19 cellular contexts compared by ENCODE assay signal in the genomic region with DNA sequence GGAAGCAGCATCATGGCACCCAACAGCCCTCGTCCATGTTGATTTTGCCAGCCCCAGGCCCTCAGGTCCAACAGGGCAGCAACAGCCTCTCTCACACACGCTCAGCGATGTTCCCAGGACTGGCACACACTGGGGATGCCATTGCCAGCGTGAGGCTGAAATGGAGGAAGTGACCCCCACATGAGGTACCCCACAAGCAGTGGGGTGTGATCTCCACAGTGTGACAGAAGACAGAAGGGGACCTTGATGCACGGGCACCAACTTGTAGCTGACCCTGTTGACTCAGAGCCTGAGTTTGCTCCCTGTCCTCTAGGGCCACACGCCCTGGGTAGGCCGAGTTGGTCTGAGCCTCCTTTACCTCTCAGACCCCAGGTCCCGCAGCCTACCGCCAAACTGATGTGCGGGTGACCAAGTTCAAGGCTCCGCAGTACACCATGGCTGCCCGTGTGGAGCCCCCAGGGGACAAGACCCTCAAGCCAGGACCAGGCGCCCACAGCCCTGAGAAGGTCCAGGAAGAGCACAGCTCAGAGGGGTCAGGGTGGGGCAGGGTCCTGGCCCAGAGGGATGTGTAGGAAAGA. TPM values are rescaled to one million over a fixed set of nuclear protein-coding genes. Genes with fewer than 3 reads are reported as not detected.
DNase-seq lines count a peak whose midpoint lies in the region; ATAC-seq and TF ChIP-seq lines count a peak whose summit lies in the region.
"Had no signal": no experiment of that assay in that cellular context is flagged by ENCODE, and none has a peak within 500 bp of the region (broad histone marks: within the 10 kb centered on the region; RNA-seq: fewer than 3 reads in every experiment).

No MANE protein-coding gene starts in this region.

- H3K27ac ChIP-seq in heart left ventricle (no peak overlapping the region), left ventricle myocardium inferior (replicated peaks) (no peak overlapping the region), coronary artery (no peak overlapping the region)
- H3K27ac ChIP-seq: brain microvascular endothelial cell, esophagus muscularis mucosa, VCaP had no signal

- no peak overlapping the region for H3K27ac Mint-ChIP-seq in osteocyte (ENCODE audit: unreplicated experiment)
- H3K27ac Mint-ChIP-seq in T-helper 2 cell treated with Interferon-gamma antibody and Interleukin-4, amounts not matched to agents 5 μg/mL and 100 μg/mL, for 36 hours = no peak overlapping the region
- H3K27ac Mint-ChIP-seq: activated naive CD8-positive, alpha-beta T cell treated with anti-CD3 and anti-CD28 coated beads, Interleukin-2, amount 10 ng/mL, durations not matched to agents 7 days and 5 days; nephron; stimulated activated naive CD8-positive, alpha-beta T cell treated with anti-CD3 and anti-CD28 coated beads, Interleukin-15, Interleukin-2, amounts not matched to agents 100 ng/mL and 50 ng/mL, for 24 hours had no signal

- peak in 3 of 4 donors; percentile 3 to 20 (median 5) for ATAC-seq in heart left ventricle
- ATAC-seq in GM21360 (IDR thresholded peaks at IDR 0.05; ENCODE audit: unreplicated experiment) = no peak
- ATAC-seq in HG03175 (IDR thresholded peaks at IDR 0.05; ENCODE audit: unreplicated experiment) = no peak

- H3K9me3 ChIP-seq in heart left ventricle = no peaks in the 10 kb centered on the region
- H3K9me3 ChIP-seq in left ventricle myocardium inferior (replicated peaks) = no peaks in the 10 kb centered on the region
- H3K9me3 ChIP-seq: esophagus muscularis mucosa had no signal

- H3K27me3 Mint-ChIP-seq in osteocyte (ENCODE audit: unreplicated experiment) = no peaks in the 10 kb centered on the region
- H3K27me3 Mint-ChIP-seq in T-helper 2 cell treated with Interferon-gamma antibody and Interleukin-4, amounts not matched to agents 5 μg/mL and 100 μg/mL, for 36 hours (ENCODE audit: low read depth) = no peaks in the 10 kb centered on the region
- H3K27me3 Mint-ChIP-seq: activated naive CD8-positive, alpha-beta T cell treated with anti-CD3 and anti-CD28 coated beads, Interleukin-2, amount 10 ng/mL, durations not matched to agents 7 days and 5 days; activated T-cell treated with anti-CD3 and anti-CD28 coated beads, Interleukin-2, amount 50 U/mL, for 24 hours; stimulated activated naive CD8-positive, alpha-beta T cell treated with anti-CD3 and anti-CD28 coated beads, Interleukin-15, Interleukin-2, amounts not matched to agents 100 ng/mL and 50 ng/mL, for 24 hours had no signal

- no peak overlapping the region for H3K4me3 Mint-ChIP-seq in osteocyte (ENCODE audit: unreplicated experiment)
- H3K4me3 Mint-ChIP-seq in T-helper 2 cell treated with Interferon-gamma antibody and Interleukin-4, amounts not matched to agents 5 μg/mL and 100 μg/mL, for 36 hours = no peak overlapping the region
- H3K4me3 Mint-ChIP-seq: activated naive CD8-positive, alpha-beta T cell treated with anti-CD3 and anti-CD28 coated beads, Interleukin-2, amount 10 ng/mL, durations not matched to agents 7 days and 5 days; activated T-cell treated with anti-CD3 and anti-CD28 coated beads, Interleukin-2, amount 50 U/mL, for 24 hours; nephron; stimulated activated naive CD8-positive, alpha-beta T cell treated with anti-CD3 and anti-CD28 coated beads, Interleukin-15, Interleukin-2, amounts not matched to agents 100 ng/mL and 50 ng/mL, for 24 hours had no signal

- H3K36me3 ChIP-seq in heart left ventricle = peaks cover 0 to 41% (median 27%) of the 10 kb centered on the region in 9 donors
- H3K36me3 ChIP-seq in left ventricle myocardium inferior = peaks cover 17% of the 10 kb centered on the region

- intact Hi-C loops in heart left ventricle (cut with DNase I) (loop anchor here in 1 of 10 donors (5.0 kb wide), 1 partner anchor 163 kb away; no protein-coding TSS in a partner anchor), left ventricle myocardium inferior (cut with micrococcal nuclease) (no loop called here)

- no peaks in the 10 kb centered on the region for H3K9me3 Mint-ChIP-seq in osteocyte (ENCODE audit: unreplicated experiment)
- no peaks in the 10 kb centered on the region for H3K9me3 Mint-ChIP-seq in T-helper 2 cell treated with Interferon-gamma antibody and Interleukin-4, amounts not matched to agents 5 μg/mL and 100 μg/mL, for 36 hours
- H3K9me3 Mint-ChIP-seq: activated naive CD8-positive, alpha-beta T cell treated with anti-CD3 and anti-CD28 coated beads, Interleukin-2, amount 10 ng/mL, durations not matched to agents 7 days and 5 days; activated T-cell treated with anti-CD3 and anti-CD28 coated beads, Interleukin-2, amount 50 U/mL, for 24 hours; nephron; stimulated activated naive CD8-positive, alpha-beta T cell treated with anti-CD3 and anti-CD28 coated beads, Interleukin-15, Interleukin-2, amounts not matched to agents 100 ng/mL and 50 ng/mL, for 24 hours had no signal

- peaks cover 5% of the 10 kb centered on the region for H3K4me1 Mint-ChIP-seq in osteocyte (ENCODE audit: unreplicated experiment)
- H3K4me1 Mint-ChIP-seq in T-helper 2 cell treated with Interferon-gamma antibody and Interleukin-4, amounts not matched to agents 5 μg/mL and 100 μg/mL, for 36 hours (ENCODE audit: low read depth) = peaks cover 24% of the 10 kb centered on the region

- H3K4me1 ChIP-seq in heart left ventricle (peaks cover 0 to 28% (median under 1%) of the 10 kb centered on the region in 12 donors), left ventricle myocardium inferior (peaks cover 11% of the 10 kb centered on the region)

- TF ChIP-seq POLR2A in heart left ventricle (IDR thresholded peaks at IDR 0.05) = no peak

- H3K4me3 ChIP-seq in heart left ventricle = no peak overlapping the region
- H3K4me3 ChIP-seq in left ventricle myocardium inferior = no peak overlapping the region
- H3K4me3 ChIP-seq in coronary artery = no peak overlapping the region
- H3K4me3 ChIP-seq: esophagus muscularis mucosa had no signal

- DNase-seq in heart left ventricle = peak in 3 of 5 donors; percentile 7 to 50 (median 13)
- DNase-seq in left ventricle myocardium inferior = no peak
- peak; percentile 55 for DNase-seq in coronary artery (ENCODE audit: low spot score)
- DNase-seq in osteocyte (ENCODE audit: extremely low spot score, unreplicated experiment) = peak; percentile 76
- DNase-seq in T-helper 2 cell treated with Interferon-gamma antibody and Interleukin-4, amounts not matched to agents 5 μg/mL and 100 μg/mL, for 36 hours (ENCODE audit: low spot score) = no peak
- DNase-seq: brain microvascular endothelial cell, COR-L47, mammary epithelial cell, NCI-H1694, NCI-H446, T-helper 1 cell had no signal

- peaks cover 19% of the 10 kb centered on the region for H3K36me3 Mint-ChIP-seq in osteocyte (ENCODE audit: unreplicated experiment)
- peaks cover 11% of the 10 kb centered on the region for H3K36me3 Mint-ChIP-seq in T-helper 2 cell treated with Interferon-gamma antibody and Interleukin-4, amounts not matched to agents 5 μg/mL and 100 μg/mL, for 36 hours (ENCODE audit: low read depth)

- no peak for TF ChIP-seq CTCF in heart left ventricle (IDR thresholded peaks at IDR 0.05)
- TF ChIP-seq CTCF in left ventricle myocardium inferior (IDR thresholded peaks at IDR 0.05; ENCODE audit: borderline replicate concordance) = no peak
- TF ChIP-seq CTCF in coronary artery (IDR thresholded peaks at IDR 0.05) = no peak
- TF ChIP-seq CTCF in osteocyte (IDR thresholded peaks at IDR 0.05) = no peak

- WGBS in heart left ventricle, 4 donors = 87 to 91% (median 89%) methylated on average over 10 to 13 of the region's 13 CpGs

- H3K27me3 ChIP-seq in heart left ventricle = no peaks in the 10 kb centered on the region
- no peaks in the 10 kb centered on the region for H3K27me3 ChIP-seq in left ventricle myocardium inferior (ENCODE audit: low read depth)
- H3K27me3 ChIP-seq: brain microvascular endothelial cell, esophagus muscularis mucosa had no signal

RNA-seq across cellular contexts. Expression of a gene that starts 6.2 kb away (rescaled TPM):
- not detected for total RNA-seq in heart left ventricle
- polyA plus RNA-seq in heart left ventricle = not detected
- not detected for total RNA-seq in left ventricle myocardium inferior
- not detected in 2 replicates for total RNA-seq in osteocyte
- total RNA-seq: activated naive CD8-positive, alpha-beta T cell treated with anti-CD3 and anti-CD28 coated beads, Interleukin-2, amount 10 ng/mL, durations not matched to agents 7 days and 5 days; esophagus muscularis mucosa; mammary epithelial cell had no signal
- polyA plus RNA-seq: mammary epithelial cell had no signal

RNA-seq across cellular contexts. Expression of a gene that starts 8.1 kb away (rescaled TPM):
- total RNA-seq in heart left ventricle = 10 to 100 TPM; 16.4 to 32.2 (median 20.9) TPM
- polyA plus RNA-seq in heart left ventricle = 10 to 100 TPM; 12.9 to 28.0 TPM
- 24.0 TPM for total RNA-seq in left ventricle myocardium inferior
- total RNA-seq in osteocyte = 54.6 and 59.3 TPM in 2 replicates

RNA-seq across cellular contexts. Expression of a gene that starts 8.4 kb away (rescaled TPM):
- 10 to 100 TPM; 48.7 to 94.1 (median 74.3) TPM for total RNA-seq in heart left ventricle
- polyA plus RNA-seq in heart left ventricle = 10 to 100 TPM; 32.7 to 99.5 TPM
- total RNA-seq in left ventricle myocardium inferior = 46.1 TPM
- total RNA-seq in osteocyte = 105 and 125 TPM in 2 replicates

RNA-seq across cellular contexts. Expression of a gene that starts 37.0 kb away (rescaled TPM):
- 10 to 100 TPM; 21.6 to 46.5 (median 27.8) TPM for total RNA-seq in heart left ventricle
- 10 to 100 TPM; 21.2 to 23.6 TPM for polyA plus RNA-seq in heart left ventricle
- 36.4 TPM for total RNA-seq in left ventricle myocardium inferior
- 23.2 and 25.7 TPM in 2 replicates for total RNA-seq in osteocyte

RNA-seq across cellular contexts. Expression of a gene that starts 37.7 kb away (rescaled TPM):
- total RNA-seq in heart left ventricle = 100 to 1,000 TPM in 2 of 9 donors, 10 to 100 TPM in 7; 75.1 to 110 (median 87.5) TPM
- polyA plus RNA-seq in heart left ventricle = 100 to 1,000 TPM; 119 to 140 TPM
- total RNA-seq in left ventricle myocardium inferior = 94.1 TPM
- total RNA-seq in osteocyte = 115 and 126 TPM in 2 replicates

Comparison
In these comparisons a context has a peak if more than half of its experiments do, and no peak if none do; other contexts are left out.
1. DNase-seq: peak in heart left ventricle (3 of 5), coronary artery (single experiment) and osteocyte (single experiment); none in left ventricle myocardium inferior (single experiment) and T-helper 2 cell treated with Interferon-gamma antibody and Interleukin-4, amounts not matched to agents 5 μg/mL and 100 μg/mL, for 36 hours (single experiment).
2. ATAC-seq: peak in heart left ventricle (3 of 4); none in GM21360 (single experiment) and HG03175 (single experiment).